Comparison of ENCODE assay signal across 7 cellular contexts in genomic region chrX:36348509-36348908, GRCh38.
"Had no signal": no experiment of that assay in that cellular context is flagged by ENCODE, and none has a peak within 500 bp of the region (broad histone marks: within the 10 kb centered on the region; RNA-seq: fewer than 3 reads in every experiment).

No MANE protein-coding gene starts in this region.

- DNase-seq: GDM1, GF-D8 had no signal

- H3K4me3 ChIP-seq: GM12878 had no signal

- FAIRE-seq: G401.6, GM12878, GM12891, GM12892, GM19239 had no signal

- ATAC-seq: GM12878 had no signal
